Comparison of ENCODE assay signal across 8 cellular contexts in genomic region chr6:106085687-106085983, GRCh38. TPM values are rescaled to one million over a fixed set of nuclear protein-coding genes. Genes with fewer than 3 reads are reported as not detected.
DNase-seq lines count a peak whose midpoint lies in the region; ATAC-seq and TF ChIP-seq lines count a peak whose summit lies in the region.

No MANE protein-coding gene starts in this region.

- peaks cover 61 to 63% of the 10 kb centered on the region in 2 donors for H3K4me1 Mint-ChIP-seq in natural killer cell treated with Interleukin-12 subunit alpha and Interleukin-12 subunit beta and Interleukin-15 and Interleukin-18, amount 100 ng/mL, for 72 hours (ENCODE audit: low read depth in 2 of 2)

- peak overlapping the region; percentile 91 to 96 for H3K27ac Mint-ChIP-seq in natural killer cell treated with Interleukin-12 subunit alpha and Interleukin-12 subunit beta and Interleukin-15 and Interleukin-18, amount 100 ng/mL, for 72 hours

- peaks cover 28% of the 10 kb centered on the region for H3K36me3 Mint-ChIP-seq in natural killer cell treated with Interleukin-12 subunit alpha and Interleukin-12 subunit beta and Interleukin-15 and Interleukin-18, amount 100 ng/mL, for 72 hours

- peak overlapping the region; percentile 82 for H3K4me3 Mint-ChIP-seq in natural killer cell treated with Interleukin-12 subunit alpha and Interleukin-12 subunit beta and Interleukin-15 and Interleukin-18, amount 100 ng/mL, for 72 hours

- peak overlapping the region; percentile 95; the same call in 1 of the 2 replicates for H3K9ac ChIP-seq in KMS-11

- H3K4me2 ChIP-seq in KMS-11 = peak overlapping the region; percentile 81

- H3K4me3 ChIP-seq in AG10803 (ENCODE audit: low read length) = peak overlapping the region; percentile 67
- no peak overlapping the region for H3K4me3 ChIP-seq in KMS-11 (IDR thresholded peaks at IDR 0.05; ENCODE audit: insufficient read depth, low read depth, low read length)
- H3K4me3 ChIP-seq in coronary artery = peak overlapping the region; percentile 71

- no peaks in the 10 kb centered on the region for H3K9me3 Mint-ChIP-seq in natural killer cell treated with Interleukin-12 subunit alpha and Interleukin-12 subunit beta and Interleukin-15 and Interleukin-18, amount 100 ng/mL, for 72 hours

- no peaks in the 10 kb centered on the region for H3K27me3 ChIP-seq in KMS-11 (ENCODE audit: insufficient read depth, low read depth)

- TF ChIP-seq CTCF in AG10803 (conservative IDR thresholded peaks at IDR 0.05; ENCODE audit: low read length) (no peak), KMS-11 (conservative IDR thresholded peaks at IDR 0.05; ENCODE audit: low read depth, low read length) (no peak), coronary artery (IDR thresholded peaks at IDR 0.05) (no peak)

- H3K79me2 ChIP-seq in KMS-11 (ENCODE audit: insufficient read depth, low read depth) = peaks cover 75% of the 10 kb centered on the region

- DNase-seq in AG10803 (ENCODE audit: low read depth) = no peak
- DNase-seq in coronary artery (ENCODE audit: low spot score) = no peak
- DNase-seq in natural killer cell treated with Interleukin-12 subunit alpha and Interleukin-12 subunit beta and Interleukin-15 and Interleukin-18, amount 100 ng/mL, for 72 hours (ENCODE audit: low spot score) = no peak
- no peak for DNase-seq in NCI-H82 (lab: John Stamatoyannopoulos, UW)
- DNase-seq in GM19240 (ENCODE audit: insufficient read length, low spot score) = no peak
- DNase-seq in epidermal melanocyte (ENCODE audit: insufficient read length, low spot score) = no peak

- H3K27ac ChIP-seq in KMS-11 = peak overlapping the region; percentile 95
- peak overlapping the region in 1 of 2 donors; percentile 71 for H3K27ac ChIP-seq in coronary artery

- peaks cover 6% of the 10 kb centered on the region; the same call in 1 of the 2 replicates for H4K20me1 ChIP-seq in KMS-11 (ENCODE audit: insufficient read depth)

- H2AFZ ChIP-seq in KMS-11 (ENCODE audit: low read depth) = no peak overlapping the region

- ATAC-seq in natural killer cell treated with Interleukin-12 subunit alpha and Interleukin-12 subunit beta and Interleukin-15 and Interleukin-18, amount 100 ng/mL, for 72 hours = no peak
- no peak for ATAC-seq in GM18858 (IDR thresholded peaks at IDR 0.05; ENCODE audit: unreplicated experiment)

- no peaks in the 10 kb centered on the region for H3K27me3 Mint-ChIP-seq in natural killer cell treated with Interleukin-12 subunit alpha and Interleukin-12 subunit beta and Interleukin-15 and Interleukin-18, amount 100 ng/mL, for 72 hours

- peaks cover 28% of the 10 kb centered on the region for H3K36me3 ChIP-seq in KMS-11 (ENCODE audit: insufficient read depth)

- H3K4me1 ChIP-seq in KMS-11 (ENCODE audit: low read depth, poor library complexity, severe bottlenecking) = peaks cover 38% of the 10 kb centered on the region

RNA-seq across cellular contexts. Expression of gene PRDM1, which starts 0.5 kb away (rescaled TPM):
- 100 to 1,000 TPM; 174 to 192 TPM for total RNA-seq in natural killer cell treated with Interleukin-12 subunit alpha and Interleukin-12 subunit beta and Interleukin-15 and Interleukin-18, amount 100 ng/mL, for 72 hours
